Comparison of ENCODE assay signal across 31 cellular contexts in the genomic region with DNA sequence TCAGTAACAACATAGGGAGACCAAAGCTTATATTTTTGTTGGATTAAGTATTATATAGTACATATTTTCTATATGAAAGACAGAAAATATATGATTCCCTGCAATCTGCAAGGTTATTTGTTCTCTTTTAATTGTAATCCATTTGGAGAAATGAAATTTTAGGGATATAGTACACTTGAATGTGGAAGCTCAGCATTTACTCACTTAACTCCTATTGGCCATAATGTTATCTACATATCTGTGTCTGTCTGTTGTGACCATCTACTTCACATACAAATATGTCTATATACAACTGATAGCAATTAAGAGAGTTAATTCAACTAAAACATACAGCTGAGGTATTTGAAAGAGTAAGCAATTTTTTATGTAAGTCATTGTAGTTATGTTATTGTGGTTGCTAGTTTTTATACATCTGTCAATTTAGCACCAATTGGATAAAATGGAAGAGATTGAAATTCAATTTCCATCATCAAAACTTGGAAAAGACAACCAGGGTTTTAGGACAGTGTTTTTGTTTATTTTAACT. TPM values are rescaled to one million over a fixed set of nuclear protein-coding genes. Genes with fewer than 3 reads are reported as not detected.
"Had no signal": no experiment of that assay in that cellular context is flagged by ENCODE, and none has a peak within 500 bp of the region (broad histone marks: within the 10 kb centered on the region; RNA-seq: fewer than 3 reads in every experiment).

No MANE protein-coding gene starts in this region.

- H3K4me3 ChIP-seq: colonic mucosa, esophagus squamous epithelium, heart right ventricle, lung, prostate gland, skin epidermis, spleen, suprapubic skin, transverse colon, upper lobe of right lung, uterus had no signal

- DNase-seq: colonic mucosa; effector memory CD4-positive, alpha-beta T cell; erythroblast; esophagus squamous epithelium; foreskin melanocyte; glutamatergic neuron; heart right ventricle; hippocampal formation; islet precursor cell; kidney glomerular epithelial cell; left colon; natural killer cell; right cardiac atrium; spleen; stimulated activated CD4-positive, alpha-beta T cell treated with anti-CD3 and anti-CD28 coated beads, Interleukin-2, amount 100 ng/mL, for 48 hours; stimulated activated naive B cell treated with anti-CD40 and anti-IgM and Interleukin-4, amounts not matched to agents 10 μg/mL and 1 μg/mL and 100 μg/mL, for 72 hours; transverse colon; upper lobe of right lung; uterus had no signal

- H3K27ac ChIP-seq: colonic mucosa, esophagus squamous epithelium, heart right ventricle, neutrophil, prostate gland, skin epidermis, spleen, suprapubic skin, transverse colon, upper lobe of right lung, uterus had no signal

- H3K36me3 ChIP-seq: colonic mucosa, esophagus squamous epithelium, heart right ventricle, neutrophil, prostate gland, spleen, suprapubic skin, transverse colon, upper lobe of right lung, uterus had no signal

- ATAC-seq: heart right ventricle; left colon; natural killer cell; right cardiac atrium; stimulated activated naive B cell treated with anti-CD40 and anti-IgM and Interleukin-4, amounts not matched to agents 10 μg/mL and 1 μg/mL and 100 μg/mL, for 72 hours; upper lobe of right lung had no signal

- H3K9me3 ChIP-seq: colonic mucosa, esophagus squamous epithelium, heart right ventricle, neutrophil, prostate gland, suprapubic skin, transverse colon, upper lobe of right lung, uterus had no signal

RNA-seq across cellular contexts. Expression of a gene that starts 12.9 kb away (rescaled TPM):
- total RNA-seq: chondrocyte, colonic mucosa, endothelial cell of umbilical vein, heart right ventricle, left colon, liver, mononuclear cell, natural killer cell, neural crest cell, osteoblast, renal cortical epithelial cell, right cardiac atrium, suprapubic skin, transverse colon, upper lobe of right lung, uterus had no signal
- polyA plus RNA-seq: endothelial cell of umbilical vein, heart right ventricle, liver had no signal
